Comparison of ENCODE assay signal across 27 cellular contexts in genomic region chr18:60377778-60378469, GRCh38. TPM values are rescaled to one million over a fixed set of nuclear protein-coding genes. Genes with fewer than 3 reads are reported as not detected.
"Had no signal": no experiment of that assay in that cellular context is flagged by ENCODE, and none has a peak within 500 bp of the region (broad histone marks: within the 10 kb centered on the region; RNA-seq: fewer than 3 reads in every experiment).

No MANE protein-coding gene starts in this region.

- H3K4me3 ChIP-seq: gastroesophageal sphincter, heart left ventricle, prostate gland, right atrium auricular region, thyroid gland had no signal

- H3K4me3 Mint-ChIP-seq: effector memory CD8-positive, alpha-beta T cell; naive thymus-derived CD4-positive, alpha-beta T cell had no signal

- ATAC-seq: activated naive CD4-positive, alpha-beta T cell treated with anti-CD3 and anti-CD28 coated beads, Interleukin-2, amount 50 U/mL, for 72 hours; effector memory CD8-positive, alpha-beta T cell; gastroesophageal sphincter; heart left ventricle; naive thymus-derived CD4-positive, alpha-beta T cell had no signal

- H3K27me3 Mint-ChIP-seq: effector memory CD8-positive, alpha-beta T cell; naive thymus-derived CD4-positive, alpha-beta T cell had no signal

- DNase-seq: activated CD4-positive, alpha-beta T cell treated with anti-CD3 and anti-CD28 coated beads, Interleukin-2, amount 50 U/mL, for 1 hour; activated CD4-positive, CD25-positive, alpha-beta regulatory T cell treated with anti-CD3 and anti-CD28 coated beads, Interleukin-2, amount 50 U/mL, for 72 hours; activated gamma-delta T cell treated with Interleukin-2 at 50 U/mL for 16 hours; effector memory CD8-positive, alpha-beta T cell; heart left ventricle; mesendoderm; naive thymus-derived CD4-positive, alpha-beta T cell; stimulated activated CD4-positive, alpha-beta T cell treated with anti-CD3 and anti-CD28 coated beads, Interleukin-12 subunit alpha, Interleukin-12 subunit beta, amount 100 ng/mL, for 4 hours; stimulated activated CD4-positive, alpha-beta T cell treated with anti-CD3 and anti-CD28 coated beads, Interleukin-1b, Interleukin-23, amount 100 ng/mL, for 48 hours; stimulated activated CD8-positive, alpha-beta memory T cell treated with anti-CD3 and anti-CD28 coated beads, Interleukin-4, amount 100 ng/mL, for 48 hours; stimulated activated naive CD4-positive, alpha-beta T cell; T-helper 2 cell; thyroid gland had no signal

- FAIRE-seq: urothelium cell line had no signal

- H3K9me3 ChIP-seq: gastroesophageal sphincter, prostate gland, thyroid gland had no signal

- H3K4me1 ChIP-seq: heart left ventricle, prostate gland, right atrium auricular region, thyroid gland had no signal

- H3K27me3 ChIP-seq: gastroesophageal sphincter, heart left ventricle, right atrium auricular region, thyroid gland had no signal

- H3K4me1 Mint-ChIP-seq: naive thymus-derived CD4-positive, alpha-beta T cell had no signal

- H3K36me3 Mint-ChIP-seq: activated naive CD4-positive, alpha-beta T cell treated with anti-CD3 and anti-CD28 coated beads, Interleukin-2, amount 50 U/mL, for 72 hours; naive thymus-derived CD4-positive, alpha-beta T cell had no signal

- H3K27ac ChIP-seq: epithelial cell of prostate, gastroesophageal sphincter, heart left ventricle, prostate gland, right atrium auricular region, thyroid gland, VCaP had no signal

- H3K27ac Mint-ChIP-seq: activated naive CD4-positive, alpha-beta T cell treated with anti-CD3 and anti-CD28 coated beads, Interleukin-2, amount 50 U/mL, for 72 hours; effector memory CD8-positive, alpha-beta T cell; naive thymus-derived CD4-positive, alpha-beta T cell had no signal

- H3K36me3 ChIP-seq: gastroesophageal sphincter, heart left ventricle, prostate gland, right atrium auricular region, thyroid gland had no signal

RNA-seq across cellular contexts. Expression of gene MC4R, which starts 5.3 kb away (rescaled TPM):
- total RNA-seq: activated naive CD4-positive, alpha-beta T cell treated with anti-CD3 and anti-CD28 coated beads, Interleukin-2, amount 50 U/mL, for 72 hours; cardiac septum; dermis microvascular lymphatic vessel endothelial cell; heart left ventricle; kidney epithelial cell; lower leg skin; mucosa of gallbladder; naive thymus-derived CD4-positive, alpha-beta T cell; osteocyte; prostate gland; right atrium auricular region; subcutaneous adipose tissue; thyroid gland had no signal
- polyA plus RNA-seq: heart left ventricle; naive thymus-derived CD4-positive, alpha-beta T cell had no signal
